In genomic region chr5:82111191-82111590, GRCh38 we compare ENCODE assay signal across 12 cellular contexts.
DNase-seq lines count a peak whose midpoint lies in the region; ATAC-seq and TF ChIP-seq lines count a peak whose summit lies in the region.
"Had no signal": no experiment of that assay in that cellular context is flagged by ENCODE, and none has a peak within 500 bp of the region (broad histone marks: within the 10 kb centered on the region; RNA-seq: fewer than 3 reads in every experiment).

No MANE protein-coding gene starts in this region.

- no peak overlapping the region for H3K9ac ChIP-seq in IMR-90 (ENCODE audit: low read depth, low read length)

- WGBS in IMR-90 (ENCODE audit: extremely low coverage in 2 of 2, insufficient read length in 1 of 2), 2 experiments: no CpG with 5 or more reads among the region's 2 CpGs

- no peak for TF ChIP-seq POLR2A in IMR-90 (IDR thresholded peaks at IDR 0.05; ENCODE audit: low read depth, low read length)

- no TSS peak for BruUV-seq in IMR-90 (replicated peaks; lab: Mats Ljungman, UMichigan)

- H4K5ac ChIP-seq in IMR-90 (ENCODE audit: low read depth, low read length): no peak overlapping the region

- in situ Hi-C loops in IMR-90 (cut with MboI; ENCODE audit: low sequenced_read_pairs): no loop called here
- in situ Hi-C loops in GM13976 (cut with MboI; ENCODE audit: low sequenced_read_pairs, unreplicated experiment): no loop called here

- H3K79me1 ChIP-seq in IMR-90 (ENCODE audit: low read depth in 1 of 2, low read length in 2 of 2): no peaks in the 10 kb centered on the region

- no peak overlapping the region for H3K4me2 ChIP-seq in IMR-90 (ENCODE audit: low read depth, low read length)

- H2AFZ ChIP-seq in IMR-90 (replicated peaks; ENCODE audit: low read length, poor library complexity): no peak overlapping the region

- H2AK9ac ChIP-seq in IMR-90 (replicated peaks; ENCODE audit: low read depth, low read length, poor library complexity): no peak overlapping the region

- H3K56ac ChIP-seq in IMR-90 (ENCODE audit: extremely low read depth, insufficient read depth, low read length): no peak overlapping the region

- intact Hi-C loops in IMR-90 (cut with micrococcal nuclease): no loop called here

- CTCF ChIA-PET in IMR-90 (lab: Yijun Ruan, JAX): no interaction called here

- H2BK120ac ChIP-seq in IMR-90 (ENCODE audit: low read depth, low read length): no peak overlapping the region

- no peak overlapping the region for H2BK5ac ChIP-seq in IMR-90 (ENCODE audit: low read depth, low read length, poor library complexity, severe bottlenecking)

- dilution Hi-C loops in IMR-90 (cut with HindIII; ENCODE audit: low sequenced_read_pairs, unreplicated experiment): no loop called here

- POLR2A ChIA-PET in IMR-90 (lab: Charles Lee; ENCODE audit: unreplicated experiment): no interaction called here

- H3K9me3 ChIP-seq in IMR-90 (ENCODE audit: control insufficient read depth, insufficient read depth, low read length): no peaks in the 10 kb centered on the region

- H3K9me1 ChIP-seq in IMR-90 (ENCODE audit: insufficient read depth, low read length): no peaks in the 10 kb centered on the region

- ATAC-seq in GM21447 (IDR thresholded peaks at IDR 0.05; ENCODE audit: unreplicated experiment) (peak; percentile 56), IMR-90 (ENCODE audit: low read depth) (no peak), HG03097 (IDR thresholded peaks at IDR 0.05; ENCODE audit: low FRiP score, unreplicated experiment) (no peak)

- no peak overlapping the region for H2BK15ac ChIP-seq in IMR-90 (ENCODE audit: low read depth, low read length)

- H3K36me3 ChIP-seq in IMR-90 (ENCODE audit: control insufficient read depth, insufficient read depth, low read length): no peaks in the 10 kb centered on the region

- no peak overlapping the region for H2BK20ac ChIP-seq in IMR-90 (ENCODE audit: low read depth, low read length)

- no peaks in the 10 kb centered on the region for H3K4me1 ChIP-seq in IMR-90 (ENCODE audit: control insufficient read depth, insufficient read depth, low read length)

- H4K20me1 ChIP-seq in IMR-90 (ENCODE audit: insufficient read depth, low read length): no peaks in the 10 kb centered on the region

- H3K4ac ChIP-seq in IMR-90 (ENCODE audit: low read depth, low read length): no peak overlapping the region

- no peak overlapping the region for H3K23ac ChIP-seq in IMR-90 (ENCODE audit: low read depth, low read length)

- H4K8ac ChIP-seq in IMR-90 (ENCODE audit: low read depth in 2 of 2, low read length in 2 of 2): no peak overlapping the region

- H3K4me3 ChIP-seq in IMR-90 (ENCODE audit: insufficient read depth, low read depth, low read length): no peak overlapping the region
- no peak overlapping the region for H3K4me3 ChIP-seq in choroid plexus epithelial cell (ENCODE audit: low read depth, low read length)

- TF ChIP-seq RAD21 in IMR-90 (IDR thresholded peaks at IDR 0.05; ENCODE audit: low read length): no peak

- H3K14ac ChIP-seq in IMR-90 (replicated peaks; ENCODE audit: low read depth, low read length): no peak overlapping the region

- H4K91ac ChIP-seq in IMR-90 (ENCODE audit: insufficient read depth, low read depth, low read length): no peak overlapping the region

- no peak overlapping the region for H3K18ac ChIP-seq in IMR-90 (ENCODE audit: low read depth, low read length)

- no peak for TF ChIP-seq CTCF in IMR-90 (conservative IDR thresholded peaks at IDR 0.05; ENCODE audit: low read depth, low read length)
- TF ChIP-seq CTCF in choroid plexus epithelial cell (conservative IDR thresholded peaks at IDR 0.05; ENCODE audit: low read depth, low read length): no peak
- TF ChIP-seq CTCF in GM13976 (IDR thresholded peaks at IDR 0.05; ENCODE audit: borderline replicate concordance, control extremely low read depth, extremely low read depth, insufficient read depth, missing control alignments): no peak

- no peaks in the 10 kb centered on the region for H3K27me3 ChIP-seq in IMR-90 (ENCODE audit: control insufficient read depth, insufficient read depth, low read length)

- no peak overlapping the region for H2AK5ac ChIP-seq in IMR-90 (ENCODE audit: low read depth, low read length)

- H3K27ac ChIP-seq in IMR-90 (ENCODE audit: insufficient read depth, low read length): no peak overlapping the region

- DNase-seq in EH (ENCODE audit: low read depth) (peak; percentile 9), IMR-90 (peak; percentile 44), choroid plexus epithelial cell (ENCODE audit: low read depth) (peak; percentile 91), GM13976 (ENCODE audit: low spot score) (no peak), NCI-H2227 (lab: John Stamatoyannopoulos, UW; ENCODE audit: unreplicated experiment) (no peak), nucleus accumbens (lab: John Stamatoyannopoulos, UW) (no peak)
- DNase-seq: activated CD8-positive, alpha-beta memory T cell treated with anti-CD3 and anti-CD28 coated beads, Interleukin-2, amount 50 U/mL, for 48 hours; amniotic stem cell; DMS79 treated with DMSO at 0.1 percent for 48 hours; endodermal cell had no signal

TF ChIP-seq in IMR-90, 13 proteins besides CTCF, POLR2A, EP300 and RAD21:
- TF ChIP-seq NFE2L2 (IDR thresholded peaks at IDR 0.05; ENCODE audit: low read depth, low read length): no peak
- no peak for TF ChIP-seq FOS (IDR thresholded peaks at IDR 0.05; ENCODE audit: low read depth, low read length)
- no peak for TF ChIP-seq USF2 (IDR thresholded peaks at IDR 0.05; ENCODE audit: low read depth, low read length)

Comparison
In these comparisons a context has a peak if more than half of its experiments do, and no peak if none do; other contexts are left out.
1. DNase-seq: peak in EH (single experiment), IMR-90 (single experiment) and choroid plexus epithelial cell (single experiment); none in GM13976 (single experiment), NCI-H2227 (single experiment) and nucleus accumbens (0 of 56).